Comparison of ENCODE assay signal across 1 cellular context in genomic region chr9:86669442-86669841, GRCh38.
TF ChIP-seq lines count a peak whose summit lies in the region.

No MANE protein-coding gene starts in this region.

TF ChIP-seq in GM23338, 12 proteins besides CTCF, POLR2A, EP300 and RAD21:
- TF ChIP-seq EZH2 (IDR thresholded peaks at IDR 0.05; ENCODE audit: low read depth, unreplicated experiment) (no peak), REST (IDR thresholded peaks at IDR 0.05; ENCODE audit: unreplicated experiment) (no peak), CREB1 (CRISPR knock-in tag; IDR thresholded peaks at IDR 0.05; ENCODE audit: low read depth) (no peak)
- TF ChIP-seq, protein P1, sequence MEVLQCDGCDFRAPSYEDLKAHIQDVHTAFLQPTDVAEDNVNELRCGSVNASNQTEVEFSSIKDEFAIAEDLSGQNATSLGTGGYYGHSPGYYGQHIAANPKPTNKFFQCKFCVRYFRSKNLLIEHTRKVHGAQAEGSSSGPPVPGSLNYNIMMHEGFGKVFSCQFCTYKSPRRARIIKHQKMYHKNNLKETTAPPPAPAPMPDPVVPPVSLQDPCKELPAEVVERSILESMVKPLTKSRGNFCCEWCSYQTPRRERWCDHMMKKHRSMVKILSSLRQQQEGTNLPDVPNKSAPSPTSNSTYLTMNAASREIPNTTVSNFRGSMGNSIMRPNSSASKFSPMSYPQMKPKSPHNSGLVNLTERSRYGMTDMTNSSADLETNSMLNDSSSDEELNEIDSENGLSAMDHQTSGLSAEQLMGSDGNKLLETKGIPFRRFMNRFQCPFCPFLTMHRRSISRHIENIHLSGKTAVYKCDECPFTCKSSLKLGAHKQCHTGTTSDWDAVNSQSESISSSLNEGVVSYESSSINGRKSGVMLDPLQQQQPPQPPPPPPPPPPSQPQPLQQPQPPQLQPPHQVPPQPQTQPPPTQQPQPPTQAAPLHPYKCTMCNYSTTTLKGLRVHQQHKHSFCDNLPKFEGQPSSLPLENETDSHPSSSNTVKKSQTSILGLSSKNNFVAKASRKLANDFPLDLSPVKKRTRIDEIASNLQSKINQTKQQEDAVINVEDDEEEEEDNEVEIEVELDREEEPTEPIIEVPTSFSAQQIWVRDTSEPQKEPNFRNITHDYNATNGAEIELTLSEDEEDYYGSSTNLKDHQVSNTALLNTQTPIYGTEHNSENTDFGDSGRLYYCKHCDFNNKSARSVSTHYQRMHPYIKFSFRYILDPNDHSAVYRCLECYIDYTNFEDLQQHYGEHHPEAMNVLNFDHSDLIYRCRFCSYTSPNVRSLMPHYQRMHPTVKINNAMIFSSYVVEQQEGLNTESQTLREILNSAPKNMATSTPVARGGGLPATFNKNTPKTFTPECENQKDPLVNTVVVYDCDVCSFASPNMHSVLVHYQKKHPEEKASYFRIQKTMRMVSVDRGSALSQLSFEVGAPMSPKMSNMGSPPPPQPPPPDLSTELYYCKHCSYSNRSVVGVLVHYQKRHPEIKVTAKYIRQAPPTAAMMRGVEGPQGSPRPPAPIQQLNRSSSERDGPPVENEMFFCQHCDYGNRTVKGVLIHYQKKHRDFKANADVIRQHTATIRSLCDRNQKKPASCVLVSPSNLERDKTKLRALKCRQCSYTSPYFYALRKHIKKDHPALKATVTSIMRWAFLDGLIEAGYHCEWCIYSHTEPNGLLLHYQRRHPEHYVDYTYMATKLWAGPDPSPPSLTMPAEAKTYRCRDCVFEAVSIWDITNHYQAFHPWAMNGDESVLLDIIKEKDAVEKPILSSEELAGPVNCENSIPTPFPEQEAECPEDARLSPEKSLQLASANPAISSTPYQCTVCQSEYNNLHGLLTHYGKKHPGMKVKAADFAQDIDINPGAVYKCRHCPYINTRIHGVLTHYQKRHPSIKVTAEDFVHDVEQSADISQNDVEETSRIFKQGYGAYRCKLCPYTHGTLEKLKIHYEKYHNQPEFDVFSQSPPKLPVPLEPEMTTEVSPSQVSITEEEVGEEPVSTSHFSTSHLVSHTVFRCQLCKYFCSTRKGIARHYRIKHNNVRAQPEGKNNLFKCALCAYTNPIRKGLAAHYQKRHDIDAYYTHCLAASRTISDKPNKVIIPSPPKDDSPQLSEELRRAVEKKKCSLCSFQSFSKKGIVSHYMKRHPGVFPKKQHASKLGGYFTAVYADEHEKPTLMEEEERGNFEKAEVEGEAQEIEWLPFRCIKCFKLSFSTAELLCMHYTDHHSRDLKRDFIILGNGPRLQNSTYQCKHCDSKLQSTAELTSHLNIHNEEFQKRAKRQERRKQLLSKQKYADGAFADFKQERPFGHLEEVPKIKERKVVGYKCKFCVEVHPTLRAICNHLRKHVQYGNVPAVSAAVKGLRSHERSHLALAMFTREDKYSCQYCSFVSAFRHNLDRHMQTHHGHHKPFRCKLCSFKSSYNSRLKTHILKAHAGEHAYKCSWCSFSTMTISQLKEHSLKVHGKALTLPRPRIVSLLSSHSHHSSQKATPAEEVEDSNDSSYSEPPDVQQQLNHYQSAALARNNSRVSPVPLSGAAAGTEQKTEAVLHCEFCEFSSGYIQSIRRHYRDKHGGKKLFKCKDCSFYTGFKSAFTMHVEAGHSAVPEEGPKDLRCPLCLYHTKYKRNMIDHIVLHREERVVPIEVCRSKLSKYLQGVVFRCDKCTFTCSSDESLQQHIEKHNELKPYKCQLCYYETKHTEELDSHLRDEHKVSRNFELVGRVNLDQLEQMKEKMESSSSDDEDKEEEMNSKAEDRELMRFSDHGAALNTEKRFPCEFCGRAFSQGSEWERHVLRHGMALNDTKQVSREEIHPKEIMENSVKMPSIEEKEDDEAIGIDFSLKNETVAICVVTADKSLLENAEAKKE (CRISPR knock-in tag; IDR thresholded peaks at IDR 0.05) = no peak
